Comparison of ENCODE assay signal across 3 cellular contexts in genomic region chr1:161562441-161562840, GRCh38. TPM values are rescaled to one million over a fixed set of nuclear protein-coding genes. Genes with fewer than 3 reads are reported as not detected.
"Had no signal": no experiment of that assay in that cellular context is flagged by ENCODE, and none has a peak within 500 bp of the region (broad histone marks: within the 10 kb centered on the region; RNA-seq: fewer than 3 reads in every experiment).

No MANE protein-coding gene starts in this region.

RNA-seq across cellular contexts. Expression of gene FCGR3A, which starts 12.8 kb away (rescaled TPM):
- total RNA-seq: cardiac muscle cell, lung microvascular endothelial cell, neural crest cell had no signal
- polyA plus RNA-seq: cardiac muscle cell had no signal

RNA-seq across cellular contexts. Expression of gene HSPA6, which starts 38.1 kb away (rescaled TPM):
- total RNA-seq: cardiac muscle cell, neural crest cell had no signal
- polyA plus RNA-seq: cardiac muscle cell had no signal

RNA-seq across cellular contexts. Expression of gene FCGR2A, which starts 57.2 kb away (rescaled TPM):
- total RNA-seq: cardiac muscle cell, neural crest cell had no signal
- polyA plus RNA-seq: cardiac muscle cell had no signal
